10 cellular contexts compared by ENCODE assay signal in the genomic region with DNA sequence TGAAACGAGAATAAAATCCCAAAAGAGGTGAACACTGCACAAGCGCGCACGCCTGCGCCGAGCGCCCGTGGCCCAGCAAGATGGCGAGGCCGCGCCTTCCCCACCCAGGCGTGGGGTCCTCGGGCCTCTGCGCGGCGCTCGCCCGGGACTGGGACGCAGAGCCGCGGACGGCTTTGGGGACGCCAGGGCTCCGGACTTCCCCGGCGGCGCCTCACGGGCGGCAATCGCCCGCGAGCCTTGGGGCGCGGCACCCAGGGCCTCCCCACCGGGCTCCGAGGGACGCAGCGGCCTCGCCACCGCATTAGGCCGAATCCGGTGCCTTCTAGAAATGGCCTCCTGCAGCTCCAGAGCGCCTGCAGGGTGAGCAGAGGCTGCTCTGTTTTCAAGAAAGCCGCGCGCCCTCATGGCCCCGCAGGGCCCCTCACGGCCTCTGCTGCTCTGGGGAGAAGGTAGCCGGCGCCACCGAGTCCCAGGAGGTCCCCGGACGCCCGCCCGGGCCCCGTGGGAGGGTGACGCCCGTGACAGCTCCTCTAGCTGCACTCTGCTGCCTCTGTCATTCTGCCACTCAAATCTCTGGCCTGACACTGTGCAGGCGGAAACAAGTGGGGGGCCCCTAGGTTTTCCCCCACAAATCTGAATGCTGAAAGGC. TPM values are rescaled to one million over a fixed set of nuclear protein-coding genes. Genes with fewer than 3 reads are reported as not detected.
DNase-seq lines count a peak whose midpoint lies in the region; ATAC-seq and TF ChIP-seq lines count a peak whose summit lies in the region.
"Had no signal": no experiment of that assay in that cellular context is flagged by ENCODE, and none has a peak within 500 bp of the region (broad histone marks: within the 10 kb centered on the region; RNA-seq: fewer than 3 reads in every experiment).

No MANE protein-coding gene starts in this region.

- H3K27ac ChIP-seq in thoracic aorta, result no peak overlapping the region

- H3K4me1 Mint-ChIP-seq in activated T-cell treated with anti-CD3 and anti-CD28 coated beads, Interleukin-2, amount 50 U/mL, for 24 hours (ENCODE audit: low read depth), result peaks cover 25% of the 10 kb centered on the region
- H3K4me1 Mint-ChIP-seq in WTC11, result peaks cover 7% of the 10 kb centered on the region
- H3K4me1 Mint-ChIP-seq in activated CD4-positive, alpha-beta T cell treated with anti-CD3 and anti-CD28 coated beads, Interleukin-2, amount 10 ng/mL, durations not matched to agents 24 days and 14 days, result peaks cover 9% of the 10 kb centered on the region

- DNase-seq in activated T-cell treated with anti-CD3 and anti-CD28 coated beads, Interleukin-2, amount 50 U/mL, for 1 hour, result peak; percentile 30
- no peak for DNase-seq in activated T-cell treated with anti-CD3 and anti-CD28 coated beads, Interleukin-2, amount 50 U/mL, for 24 hours
- peak; percentile 27 for DNase-seq in WTC11 (ENCODE audit: low spot score)
- peak; percentile 45 for DNase-seq in hepatic stellate cell (ENCODE audit: low spot score)
- DNase-seq in thoracic aorta (ENCODE audit: low spot score), result no peak
- DNase-seq in NCI-H2029 (lab: John Stamatoyannopoulos, UW), result no peak
- no peak for DNase-seq in OCI-M1 (lab: John Stamatoyannopoulos, UW)
- DNase-seq in activated CD4-positive, alpha-beta T cell treated with anti-CD3 and anti-CD28 coated beads, Interleukin-2, amount 10 ng/mL, durations not matched to agents 24 days and 14 days, result no peak
- DNase-seq: SIG-M5 had no signal

- no peak overlapping the region for H3K27ac Mint-ChIP-seq in activated T-cell treated with anti-CD3 and anti-CD28 coated beads, Interleukin-2, amount 50 U/mL, for 24 hours
- H3K27ac Mint-ChIP-seq in WTC11, result no peak overlapping the region
- H3K27ac Mint-ChIP-seq in activated CD4-positive, alpha-beta T cell treated with anti-CD3 and anti-CD28 coated beads, Interleukin-2, amount 10 ng/mL, durations not matched to agents 24 days and 14 days, result no peak overlapping the region

- intact Hi-C loops in activated CD4-positive, alpha-beta T cell treated with anti-CD3 and anti-CD28 coated beads, Interleukin-2, amount 10 ng/mL, durations not matched to agents 24 days and 14 days (cut with micrococcal nuclease), result no loop called here

- no peaks in the 10 kb centered on the region for H3K9me3 Mint-ChIP-seq in activated T-cell treated with anti-CD3 and anti-CD28 coated beads, Interleukin-2, amount 50 U/mL, for 24 hours
- no peaks in the 10 kb centered on the region for H3K9me3 Mint-ChIP-seq in WTC11
- H3K9me3 Mint-ChIP-seq in activated CD4-positive, alpha-beta T cell treated with anti-CD3 and anti-CD28 coated beads, Interleukin-2, amount 10 ng/mL, durations not matched to agents 24 days and 14 days, result no peaks in the 10 kb centered on the region

- TF ChIP-seq CTCF in WTC11 (IDR thresholded peaks at IDR 0.05), result no peak
- no peak for TF ChIP-seq CTCF in thoracic aorta (IDR thresholded peaks at IDR 0.05)

- peak overlapping the region; percentile 68 for H3K4me3 ChIP-seq in thoracic aorta

- no peaks in the 10 kb centered on the region for H3K27me3 Mint-ChIP-seq in activated T-cell treated with anti-CD3 and anti-CD28 coated beads, Interleukin-2, amount 50 U/mL, for 24 hours
- no peaks in the 10 kb centered on the region for H3K27me3 Mint-ChIP-seq in WTC11 (ENCODE audit: low read depth)
- H3K27me3 Mint-ChIP-seq in activated CD4-positive, alpha-beta T cell treated with anti-CD3 and anti-CD28 coated beads, Interleukin-2, amount 10 ng/mL, durations not matched to agents 24 days and 14 days, result peaks cover 2% of the 10 kb centered on the region

- CTCF ChIA-PET in WTC11 (lab: Charles Lee), result interaction anchor here (0.6 to 1.5 kb wide), 3 partner anchors 16 to 38 kb away, joined by 3 to 7 read pairs (median 5); no protein-coding TSS in a partner anchor

- peaks cover 0 to 3% of the 10 kb centered on the region in 2 donors for H3K4me1 ChIP-seq in thoracic aorta (ENCODE audit: control insufficient read depth in 1 of 2, low read depth in 2 of 2)

- POLR2A ChIA-PET in WTC11 (lab: Charles Lee), result no interaction called here

- H3K36me3 ChIP-seq in thoracic aorta, result no peaks in the 10 kb centered on the region

- no peaks in the 10 kb centered on the region for H3K9me3 ChIP-seq in thoracic aorta

- ATAC-seq in WTC11, result peak; percentile 49
- no peak for ATAC-seq in thoracic aorta (ENCODE audit: insufficient number of reproducible peaks, low FRiP score, low read depth)

- no peak overlapping the region for H3K4me3 Mint-ChIP-seq in activated T-cell treated with anti-CD3 and anti-CD28 coated beads, Interleukin-2, amount 50 U/mL, for 24 hours
- no peak overlapping the region for H3K4me3 Mint-ChIP-seq in WTC11
- H3K4me3 Mint-ChIP-seq in activated CD4-positive, alpha-beta T cell treated with anti-CD3 and anti-CD28 coated beads, Interleukin-2, amount 10 ng/mL, durations not matched to agents 24 days and 14 days, result no peak overlapping the region

- no peaks in the 10 kb centered on the region for H3K27me3 ChIP-seq in thoracic aorta (replicated peaks; ENCODE audit: insufficient read depth)

- no peaks in the 10 kb centered on the region for H3K36me3 Mint-ChIP-seq in activated T-cell treated with anti-CD3 and anti-CD28 coated beads, Interleukin-2, amount 50 U/mL, for 24 hours (ENCODE audit: low read depth)
- H3K36me3 Mint-ChIP-seq in WTC11, result no peaks in the 10 kb centered on the region
- no peaks in the 10 kb centered on the region for H3K36me3 Mint-ChIP-seq in activated CD4-positive, alpha-beta T cell treated with anti-CD3 and anti-CD28 coated beads, Interleukin-2, amount 10 ng/mL, durations not matched to agents 24 days and 14 days (ENCODE audit: low read depth)

TF ChIP-seq in WTC11, 78 proteins besides CTCF, POLR2A, EP300 and RAD21:
- TF ChIP-seq ZNF317 (CRISPR knock-in tag; IDR thresholded peaks at IDR 0.05; ENCODE audit: borderline replicate concordance, low read depth) (no peak), EMX1 (CRISPR knock-in tag; IDR thresholded peaks at IDR 0.05) (no peak), TEAD4 (CRISPR knock-in tag; IDR thresholded peaks at IDR 0.05) (no peak)
- TF ChIP-seq, protein P1, sequence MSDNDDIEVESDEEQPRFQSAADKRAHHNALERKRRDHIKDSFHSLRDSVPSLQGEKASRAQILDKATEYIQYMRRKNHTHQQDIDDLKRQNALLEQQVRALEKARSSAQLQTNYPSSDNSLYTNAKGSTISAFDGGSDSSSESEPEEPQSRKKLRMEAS (CRISPR knock-in tag; IDR thresholded peaks at IDR 0.05), result no peak
- TF ChIP-seq, protein P2, sequence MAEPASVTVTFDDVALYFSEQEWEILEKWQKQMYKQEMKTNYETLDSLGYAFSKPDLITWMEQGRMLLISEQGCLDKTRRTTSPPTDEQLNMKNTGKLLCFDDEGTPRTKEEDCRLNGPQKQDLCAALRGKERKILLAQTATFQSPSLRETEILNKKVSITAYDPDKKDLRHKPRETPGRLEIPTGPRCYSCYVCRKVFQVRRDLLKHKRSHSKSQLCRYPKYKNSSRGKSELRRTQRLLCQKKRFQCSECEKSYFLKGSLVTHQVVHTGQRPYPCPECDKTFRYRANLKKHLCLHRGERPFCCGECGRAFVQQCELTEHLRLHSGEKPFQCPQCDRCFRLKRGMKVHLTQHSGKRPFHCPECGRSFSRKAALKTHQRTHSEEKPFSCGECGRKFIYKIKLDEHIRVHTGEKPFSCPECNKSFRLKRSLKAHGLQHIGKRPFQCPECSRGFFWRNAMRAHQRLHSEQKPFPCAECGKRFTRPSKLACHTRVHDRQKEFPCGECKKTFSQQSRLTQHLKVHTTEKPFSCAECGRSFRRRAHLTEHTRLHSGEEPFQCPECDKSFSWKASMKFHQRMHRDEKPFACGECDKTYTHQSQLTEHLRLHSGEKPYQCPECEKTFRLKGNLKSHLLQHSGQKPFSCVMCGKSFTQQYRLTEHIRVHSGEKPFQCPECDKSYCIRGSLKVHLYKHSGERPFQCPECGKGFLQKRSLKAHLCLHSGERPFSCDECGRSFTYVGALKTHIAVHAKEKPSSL (CRISPR knock-in tag; conservative IDR thresholded peaks at IDR 0.05), result no peak
- TF ChIP-seq, protein P3, sequence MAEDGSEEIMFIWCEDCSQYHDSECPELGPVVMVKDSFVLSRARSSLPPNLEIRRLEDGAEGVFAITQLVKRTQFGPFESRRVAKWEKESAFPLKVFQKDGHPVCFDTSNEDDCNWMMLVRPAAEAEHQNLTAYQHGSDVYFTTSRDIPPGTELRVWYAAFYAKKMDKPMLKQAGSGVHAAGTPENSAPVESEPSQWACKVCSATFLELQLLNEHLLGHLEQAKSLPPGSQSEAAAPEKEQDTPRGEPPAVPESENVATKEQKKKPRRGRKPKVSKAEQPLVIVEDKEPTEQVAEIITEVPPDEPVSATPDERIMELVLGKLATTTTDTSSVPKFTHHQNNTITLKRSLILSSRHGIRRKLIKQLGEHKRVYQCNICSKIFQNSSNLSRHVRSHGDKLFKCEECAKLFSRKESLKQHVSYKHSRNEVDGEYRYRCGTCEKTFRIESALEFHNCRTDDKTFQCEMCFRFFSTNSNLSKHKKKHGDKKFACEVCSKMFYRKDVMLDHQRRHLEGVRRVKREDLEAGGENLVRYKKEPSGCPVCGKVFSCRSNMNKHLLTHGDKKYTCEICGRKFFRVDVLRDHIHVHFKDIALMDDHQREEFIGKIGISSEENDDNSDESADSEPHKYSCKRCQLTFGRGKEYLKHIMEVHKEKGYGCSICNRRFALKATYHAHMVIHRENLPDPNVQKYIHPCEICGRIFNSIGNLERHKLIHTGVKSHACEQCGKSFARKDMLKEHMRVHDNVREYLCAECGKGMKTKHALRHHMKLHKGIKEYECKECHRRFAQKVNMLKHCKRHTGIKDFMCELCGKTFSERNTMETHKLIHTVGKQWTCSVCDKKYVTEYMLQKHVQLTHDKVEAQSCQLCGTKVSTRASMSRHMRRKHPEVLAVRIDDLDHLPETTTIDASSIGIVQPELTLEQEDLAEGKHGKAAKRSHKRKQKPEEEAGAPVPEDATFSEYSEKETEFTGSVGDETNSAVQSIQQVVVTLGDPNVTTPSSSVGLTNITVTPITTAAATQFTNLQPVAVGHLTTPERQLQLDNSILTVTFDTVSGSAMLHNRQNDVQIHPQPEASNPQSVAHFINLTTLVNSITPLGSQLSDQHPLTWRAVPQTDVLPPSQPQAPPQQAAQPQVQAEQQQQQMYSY (CRISPR knock-in tag; IDR thresholded peaks at IDR 0.05), result no peak
- TF ChIP-seq, protein P4, sequence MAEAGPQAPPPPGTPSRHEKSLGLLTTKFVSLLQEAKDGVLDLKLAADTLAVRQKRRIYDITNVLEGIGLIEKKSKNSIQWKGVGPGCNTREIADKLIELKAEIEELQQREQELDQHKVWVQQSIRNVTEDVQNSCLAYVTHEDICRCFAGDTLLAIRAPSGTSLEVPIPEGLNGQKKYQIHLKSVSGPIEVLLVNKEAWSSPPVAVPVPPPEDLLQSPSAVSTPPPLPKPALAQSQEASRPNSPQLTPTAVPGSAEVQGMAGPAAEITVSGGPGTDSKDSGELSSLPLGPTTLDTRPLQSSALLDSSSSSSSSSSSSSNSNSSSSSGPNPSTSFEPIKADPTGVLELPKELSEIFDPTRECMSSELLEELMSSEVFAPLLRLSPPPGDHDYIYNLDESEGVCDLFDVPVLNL (CRISPR knock-in tag; IDR thresholded peaks at IDR 0.05; ENCODE audit: borderline replicate concordance, low read depth), result no peak
TF ChIP-seq in WTC11: peak in this region for 0.

RNA-seq across cellular contexts. Expression of a gene that starts 35.9 kb away (rescaled TPM):
- total RNA-seq in WTC11 (2021), result 3.2 to 4.4 TPM (median 3.7 TPM) in 3 replicates
- 1 to 10 TPM; 1.2 to 5.7 TPM for total RNA-seq in thoracic aorta
- total RNA-seq in activated CD4-positive, alpha-beta T cell treated with anti-CD3 and anti-CD28 coated beads, Interleukin-2, amount 10 ng/mL, durations not matched to agents 24 days and 14 days, result 6.9 and 7.2 TPM in 2 replicates
- total RNA-seq: LHCN-M2 had no signal

Comparison
In these comparisons a context has a peak if more than half of its experiments do, and no peak if none do; other contexts are left out.
1. DNase-seq: peak in activated T-cell treated with anti-CD3 and anti-CD28 coated beads, Interleukin-2, amount 50 U/mL, for 1 hour (single experiment), WTC11 (single experiment) and hepatic stellate cell (single experiment); none in activated T-cell treated with anti-CD3 and anti-CD28 coated beads, Interleukin-2, amount 50 U/mL, for 24 hours (single experiment), thoracic aorta (single experiment), NCI-H2029 (single experiment), OCI-M1 (single experiment) and activated CD4-positive, alpha-beta T cell treated with anti-CD3 and anti-CD28 coated beads, Interleukin-2, amount 10 ng/mL, durations not matched to agents 24 days and 14 days (single experiment).